Comparison of ENCODE assay signal across 19 cellular contexts in the genomic region with DNA sequence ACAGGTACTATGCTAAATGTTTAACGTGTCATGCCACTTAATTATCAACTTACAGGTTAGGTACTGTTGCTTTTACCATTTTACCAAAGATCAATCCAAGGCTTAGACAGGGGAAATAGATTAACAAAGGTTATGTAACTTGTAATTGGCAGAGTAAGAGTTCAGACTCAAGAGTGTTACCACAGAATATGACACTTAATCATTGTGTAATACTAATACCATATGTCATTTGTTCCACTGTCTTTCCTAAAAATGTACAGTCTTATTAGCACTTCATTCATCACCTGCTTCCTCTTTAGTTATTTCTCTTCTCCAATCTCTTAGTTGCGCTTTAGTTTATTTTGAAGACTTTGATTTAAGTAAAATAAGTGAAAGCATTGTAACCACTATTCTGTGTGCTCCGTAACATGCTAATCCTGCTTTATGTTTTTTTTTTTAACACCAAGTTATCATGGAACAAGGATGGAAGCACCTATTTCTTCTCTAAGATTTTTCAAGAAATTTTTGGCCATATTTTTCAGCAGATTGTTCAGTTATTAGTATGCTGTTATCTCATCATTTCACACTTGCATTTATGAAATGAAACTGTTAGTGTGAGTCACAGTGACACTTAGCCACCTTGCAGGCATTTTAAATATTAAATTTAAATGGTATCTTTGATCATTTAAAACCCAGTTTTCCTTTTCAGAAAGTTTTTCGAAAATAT.
DNase-seq lines count a peak whose midpoint lies in the region; ATAC-seq and TF ChIP-seq lines count a peak whose summit lies in the region.
"Had no signal": no experiment of that assay in that cellular context is flagged by ENCODE, and none has a peak within 500 bp of the region (broad histone marks: within the 10 kb centered on the region; RNA-seq: fewer than 3 reads in every experiment).

No MANE protein-coding gene starts in this region.

- H3K36me3 ChIP-seq in OCI-LY3 (replicated peaks; ENCODE audit: low read depth, low read length) = no peaks in the 10 kb centered on the region

- H3K79me2 ChIP-seq in OCI-LY3 (ENCODE audit: low read length) = no peaks in the 10 kb centered on the region
- H3K79me2 ChIP-seq: hepatocyte, parathyroid adenoma had no signal

- ATAC-seq in GM21423 (IDR thresholded peaks at IDR 0.05; ENCODE audit: unreplicated experiment) = no peak
- ATAC-seq in GM18505 (IDR thresholded peaks at IDR 0.05; ENCODE audit: unreplicated experiment) = no peak
- no peak for ATAC-seq in GM21529 (IDR thresholded peaks at IDR 0.05; ENCODE audit: unreplicated experiment)
- ATAC-seq: T-cell had no signal

- no peaks in the 10 kb centered on the region for H3K27me3 ChIP-seq in OCI-LY3 (ENCODE audit: low read depth, low read length)
- H3K27me3 ChIP-seq: hepatocyte had no signal

- TF ChIP-seq POLR2A in GM18505 (IDR thresholded peaks at IDR 0.05; ENCODE audit: borderline replicate concordance, extremely low read depth, insufficient read depth, insufficient read length) = no peak

- H3K27ac ChIP-seq in OCI-LY3 (ENCODE audit: low read length) = peak overlapping the region; percentile 45
- H3K27ac ChIP-seq: hepatocyte, parathyroid adenoma, skin epidermis had no signal

- DNase-seq in AG10803 (ENCODE audit: low read depth) (peak; percentile 11), G401 (ENCODE audit: low spot score) (peak; percentile 38), epithelial cell of esophagus (ENCODE audit: low read depth) (peak; percentile 7), T1000 (lab: John Stamatoyannopoulos, UW) (no peak)
- DNase-seq: activated CD8-positive, alpha-beta memory T cell treated with anti-CD3 and anti-CD28 coated beads for 24 hours; amniotic stem cell; effector memory CD4-positive, alpha-beta T cell; islet precursor cell; naive B cell; NCI-H1930; stimulated activated CD4-positive, alpha-beta T cell treated with anti-CD3 and anti-CD28 coated beads, Interleukin-4, amount 100 ng/mL, for 1 hour; T-cell had no signal

- no peak overlapping the region for H3K9ac ChIP-seq in OCI-LY3 (ENCODE audit: low read length)
- H3K9ac ChIP-seq: parathyroid adenoma had no signal

- H3K9me3 ChIP-seq in OCI-LY3 (ENCODE audit: insufficient read depth, low read length) = no peaks in the 10 kb centered on the region

- no peaks in the 10 kb centered on the region for H4K20me1 ChIP-seq in OCI-LY3 (ENCODE audit: insufficient read depth, low read length)

- in situ Hi-C loops in G401 (cut with HindIII; ENCODE audit: low sequenced_read_pairs) = no loop called here

- H3K4me1 ChIP-seq in OCI-LY3 (ENCODE audit: low read length) = peaks cover 24% of the 10 kb centered on the region

- H2AFZ ChIP-seq in OCI-LY3 (ENCODE audit: low read depth, low read length) = no peak overlapping the region
- H2AFZ ChIP-seq: hepatocyte had no signal

- TF ChIP-seq CTCF in AG10803 (conservative IDR thresholded peaks at IDR 0.05; ENCODE audit: low read length) = no peak
- no peak for TF ChIP-seq CTCF in OCI-LY3 (IDR thresholded peaks at IDR 0.05; ENCODE audit: low read depth, low read length)
- TF ChIP-seq CTCF in epithelial cell of esophagus (IDR thresholded peaks at IDR 0.05; ENCODE audit: insufficient read depth, low read depth, low read length, missing control alignments) = no peak

- peak overlapping the region; percentile 57 for H3K4me2 ChIP-seq in OCI-LY3 (ENCODE audit: low read length)
- H3K4me2 ChIP-seq: hepatocyte had no signal

- H3K4me3 ChIP-seq in AG10803 (ENCODE audit: low read length) (no peak overlapping the region), OCI-LY3 (ENCODE audit: low read length) (peak overlapping the region; percentile 45; the same call in 1 of the 2 replicates), epithelial cell of esophagus (ENCODE audit: low read length) (no peak overlapping the region)
- H3K4me3 ChIP-seq: hepatocyte, skin epidermis had no signal
